In genomic region chr12:93061414-93062099, GRCh38 we compare ENCODE assay signal across 1 cellular context.
TF ChIP-seq lines count a peak whose summit lies in the region.

No MANE protein-coding gene starts in this region.

TF ChIP-seq in SK-N-SH treated with all-trans-retinoic acid at 6 μM for 48 hours, 23 proteins besides CTCF, POLR2A, EP300 and RAD21 (continued from another document):
- TF ChIP-seq PATZ1 (CRISPR knock-in tag; IDR thresholded peaks at IDR 0.05; ENCODE audit: borderline replicate concordance) (no peak), ZNF565 (CRISPR knock-in tag; conservative IDR thresholded peaks at IDR 0.05; ENCODE audit: low read depth) (no peak), ZNF8 (CRISPR knock-in tag; IDR thresholded peaks at IDR 0.05) (no peak)
